In genomic region chr3:67018105-67018788, GRCh38 we compare ENCODE assay signal across 8 cellular contexts. TPM values are rescaled to one million over a fixed set of nuclear protein-coding genes. Genes with fewer than 3 reads are reported as not detected.
A peak's percentile ranks its signal among the peaks of the same experiment; 100 is the strongest.
DNase-seq lines count a peak whose midpoint lies in the region; ATAC-seq and TF ChIP-seq lines count a peak whose summit lies in the region.

No MANE protein-coding gene starts in this region.

- ATAC-seq in GM19397 (IDR thresholded peaks at IDR 0.05; ENCODE audit: unreplicated experiment) (peak; percentile 36), HG02938 (IDR thresholded peaks at IDR 0.05; ENCODE audit: unreplicated experiment) (no peak)

- no peaks in the 10 kb centered on the region for H3K27me3 ChIP-seq in right atrium auricular region
- H3K27me3 ChIP-seq in stomach, result no peaks in the 10 kb centered on the region

- TF ChIP-seq POLR2A in stomach (IDR thresholded peaks at IDR 0.05), result no peak

- intact Hi-C loops in stomach (cut with DNase I; ENCODE audit: low total_unique reads), result no loop called here

- peaks cover 0 to 31% of the 10 kb centered on the region in 2 donors for H3K4me1 ChIP-seq in right atrium auricular region
- H3K4me1 ChIP-seq in stomach, result peaks cover 0 to 8% (median 0%) of the 10 kb centered on the region in 4 donors

- TF ChIP-seq CTCF in right atrium auricular region (IDR thresholded peaks at IDR 0.05) (no peak), GM13977 (IDR thresholded peaks at IDR 0.05; ENCODE audit: extremely low read depth, insufficient read depth, missing control alignments) (no peak), stomach (IDR thresholded peaks at IDR 0.05) (no peak)

- TF ChIP-seq EP300 in stomach (IDR thresholded peaks at IDR 0.05), result no peak

- DNase-seq in COLO829 (ENCODE audit: low spot score) (peak; percentile 26), NCI-H2227 treated with DMSO at 0.1 percent for 48 hours (lab: John Stamatoyannopoulos, UW) (peak; percentile 45), right atrium auricular region (ENCODE audit: low spot score) (no peak), GM13977 (ENCODE audit: low spot score) (no peak), NCI-H1048 (lab: John Stamatoyannopoulos, UW) (no peak), stomach (no peak)

- no peaks in the 10 kb centered on the region for H3K9me3 ChIP-seq in right atrium auricular region
- no peaks in the 10 kb centered on the region for H3K9me3 ChIP-seq in stomach

- in situ Hi-C loops in GM13977 (cut with MboI; ENCODE audit: low pct_unique_long_range_greater_than_20kb, low sequenced_read_pairs, unreplicated experiment), result no loop called here

- WGBS in stomach, 5 donors, result 34 to 43% (median 38%) methylated on average over 12 of the region's 12 CpGs

- no peak overlapping the region for H3K4me3 ChIP-seq in right atrium auricular region
- H3K4me3 ChIP-seq in stomach, result no peak overlapping the region

- H3K36me3 ChIP-seq in right atrium auricular region, result no peaks in the 10 kb centered on the region
- H3K36me3 ChIP-seq in stomach, result no peaks in the 10 kb centered on the region

- H3K27ac ChIP-seq in right atrium auricular region (peak overlapping the region; percentile 45 to 77), stomach (no peak overlapping the region)

RNA-seq across cellular contexts. Expression of gene KBTBD8, which starts 20.1 kb away (rescaled TPM):
- total RNA-seq in right atrium auricular region (1 to 10 TPM; 4.4 to 6.9 TPM), stomach (1 to 10 TPM in 1 of 5 donors, under 1 TPM in 2, not detected in 2; 0.45 to 2.2 (median 0.72) TPM)
- polyA plus RNA-seq in stomach, result under 1 TPM; 0.50 to 0.76 (median 0.62) TPM

Comparison
In these comparisons a context has a peak if more than half of its experiments do, and no peak if none do; other contexts are left out.
1. DNase-seq: peak in COLO829 (single experiment) and NCI-H2227 treated with DMSO at 0.1 percent for 48 hours (single experiment); none in right atrium auricular region (single experiment), GM13977 (single experiment), NCI-H1048 (single experiment) and stomach (single experiment).
2. H3K27ac ChIP-seq: peak in right atrium auricular region (2 of 2); none in stomach (0 of 5).